ENCODE assay signal across 18 cellular contexts in the genomic region with DNA sequence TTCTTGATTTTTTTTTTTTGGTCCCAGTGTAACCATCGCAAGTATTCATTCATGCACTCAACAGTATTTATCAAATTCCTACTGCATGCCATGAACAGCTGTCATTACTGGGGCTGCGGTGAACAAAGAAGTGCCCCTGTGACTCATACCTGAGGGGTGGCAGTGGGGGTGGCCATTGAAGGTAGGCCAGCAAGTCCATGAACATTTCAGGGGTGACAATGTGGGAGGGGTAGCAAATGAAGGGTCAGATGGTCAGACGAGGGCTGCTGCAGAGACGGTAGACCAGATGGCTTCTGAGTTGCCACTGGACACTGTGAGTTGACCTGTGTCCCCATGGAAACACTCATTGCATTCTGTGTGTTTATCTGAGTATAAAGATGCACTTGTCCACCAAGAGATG.
DNase-seq lines count a peak whose midpoint lies in the region; ATAC-seq, FAIRE-seq and TF ChIP-seq lines count a peak whose summit lies in the region.
"Had no signal": no experiment of that assay in that cellular context is flagged by ENCODE, and none has a peak within 500 bp of the region (broad histone marks: within the 10 kb centered on the region; RNA-seq: fewer than 3 reads in every experiment).

No MANE protein-coding gene starts in this region.

- 82 to 87% methylated on average over 4 of the region's 4 CpGs for WGBS in sigmoid colon, 2 donors
- 29% methylated on average over 4 of the region's 4 CpGs for WGBS in HepG2 (ENCODE audit: low lambda C conversion rate)

- TF ChIP-seq CTCF in sigmoid colon (IDR thresholded peaks at IDR 0.05) (no peak), HepG2 (CRISPR knock-in tag; IDR thresholded peaks at IDR 0.05) (no peak)

- H3K4me2 ChIP-seq in HepG2 (ENCODE audit: low read depth, low read length) = no peak overlapping the region

- FAIRE-seq in HepG2 (lab: Jason Lieb, UNC) = no peak

- intact Hi-C loops in sigmoid colon (cut with DNase I) = no loop called here
- intact Hi-C loops in HepG2 (cut with micrococcal nuclease; ENCODE audit: unreplicated experiment) = no loop called here

- H3K27ac ChIP-seq in SJSA1 = peak overlapping the region; percentile 94
- no peak overlapping the region for H3K27ac ChIP-seq in sigmoid colon
- H3K27ac ChIP-seq in HepG2 (ENCODE audit: extremely low read length, insufficient read depth, low read length) = no peak overlapping the region
- H3K27ac ChIP-seq: GM23248 had no signal

- H2AFZ ChIP-seq in HepG2 (ENCODE audit: low read length) = no peak overlapping the region
- H2AFZ ChIP-seq: GM23248 had no signal

- no peak overlapping the region for H3K9ac ChIP-seq in HepG2 (ENCODE audit: insufficient read depth, low read depth, low read length)
- H3K9ac ChIP-seq: GM23248 had no signal

- no peaks in the 10 kb centered on the region for H3K36me3 ChIP-seq in SJSA1
- H3K36me3 ChIP-seq in sigmoid colon = no peaks in the 10 kb centered on the region
- H3K36me3 ChIP-seq in HepG2 (replicated peaks in 1 of 2; ENCODE audit: control insufficient read depth in 1 of 2, insufficient read depth in 2 of 2, low read length in 2 of 2) = no peaks in the 10 kb centered on the region
- H3K36me3 ChIP-seq: ascending aorta, BE2C had no signal

- BruUV-seq in HepG2 (replicated peaks; lab: Mats Ljungman, UMichigan) = no TSS peak

- in situ Hi-C loops in HepG2 (cut with HindIII; ENCODE audit: extremely low pct_ligation_motif_present, low pct_unique_long_range_greater_than_20kb) = no loop called here

- TF ChIP-seq EP300 in sigmoid colon (IDR thresholded peaks at IDR 0.05) = no peak
- TF ChIP-seq EP300 in HepG2 (IDR thresholded peaks at IDR 0.05; ENCODE audit: low read depth in 2 of 2, low read length in 2 of 2) = no peak
- TF ChIP-seq EP300 in HepG2 (CRISPR knock-in tag; IDR thresholded peaks at IDR 0.05; ENCODE audit: borderline replicate concordance) = no peak

- TF ChIP-seq RAD21 in HepG2 (CRISPR knock-in tag; IDR thresholded peaks at IDR 0.05) = no peak

- H3K27me3 ChIP-seq in SJSA1 (replicated peaks) = no peaks in the 10 kb centered on the region
- H3K27me3 ChIP-seq in sigmoid colon = no peaks in the 10 kb centered on the region
- peaks cover 1 to 57% of the 10 kb centered on the region in 2 experiments; a peak in 4 of 5 replicates for H3K27me3 ChIP-seq in HepG2 (ENCODE audit: control insufficient read depth in 1 of 2, insufficient read depth in 2 of 2, low read length in 2 of 2)
- H3K27me3 ChIP-seq: ascending aorta, BE2C had no signal

- H3K79me2 ChIP-seq in HepG2 (ENCODE audit: insufficient read depth, low read length) = no peaks in the 10 kb centered on the region

- POLR2A ChIA-PET in HepG2 (lab: Yijun Ruan, JAX) = no interaction called here

- CTCF ChIA-PET in HepG2 (lab: Yijun Ruan, JAX; ENCODE audit: low intra/inter-chr PET ratio, low total read pairs) = no interaction called here

- no peak overlapping the region for H3K4me3 ChIP-seq in SJSA1
- H3K4me3 ChIP-seq in sigmoid colon = no peak overlapping the region
- H3K4me3 ChIP-seq in HepG2 (replicated peaks in 1 of 3; ENCODE audit: insufficient read depth in 1 of 3, low read depth in 2 of 3, low read length in 3 of 3) = no peak overlapping the region
- H3K4me3 ChIP-seq: ascending aorta, GM23248 had no signal

- H3K4me1 ChIP-seq in SJSA1 (replicated peaks) = peaks cover 47% of the 10 kb centered on the region
- H3K4me1 ChIP-seq in sigmoid colon = peaks cover 0 to 20% (median 16%) of the 10 kb centered on the region in 4 donors
- no peaks in the 10 kb centered on the region for H3K4me1 ChIP-seq in HepG2 (ENCODE audit: insufficient read depth, low read length)
- H3K4me1 ChIP-seq: ascending aorta, BE2C had no signal

- no peak for ATAC-seq in HG03175 (IDR thresholded peaks at IDR 0.05; ENCODE audit: unreplicated experiment)
- ATAC-seq in HepG2 = no peak
- ATAC-seq: Panc1 had no signal

- H3K9me3 ChIP-seq in SJSA1 (replicated peaks) = no peaks in the 10 kb centered on the region; the same call in 1 of the 2 replicates
- H3K9me3 ChIP-seq in sigmoid colon = no peaks in the 10 kb centered on the region
- no peaks in the 10 kb centered on the region for H3K9me3 ChIP-seq in HepG2 (ENCODE audit: low read length)
- H3K9me3 ChIP-seq: ascending aorta, BE2C had no signal

- peak; percentile 35 for DNase-seq in ELR (ENCODE audit: low read depth)
- peak; percentile 90 to 91 for DNase-seq in SJSA1 (ENCODE audit: low read depth in 1 of 2, low spot score in 2 of 2)
- peak; percentile 36 for DNase-seq in kidney glomerular epithelial cell (lab: John Stamatoyannopoulos, UW)
- DNase-seq in sigmoid colon = peak; percentile 37
- no peak for DNase-seq in GM03348 (ENCODE audit: low spot score)
- no peak for DNase-seq in HepG2 (ENCODE audit: low spot score)
- DNase-seq: activated naive CD4-positive, alpha-beta T cell treated with anti-CD3 and anti-CD28 coated beads, Interleukin-2, amount 10 ng/mL, durations not matched to agents 7 days and 5 days; BE2C; cortex of kidney; GM23248; KBM-7; NCI-H1105 treated with DMSO at 0.1 percent for 48 hours; NCI-H774; nucleus accumbens; stimulated activated CD4-positive, alpha-beta T cell treated with anti-CD3 and anti-CD28 coated beads, Interleukin-4, amount 100 ng/mL, for 1 hour had no signal

- no peak for TF ChIP-seq POLR2A in sigmoid colon (IDR thresholded peaks at IDR 0.05)
- no peak for TF ChIP-seq POLR2A in HepG2 (IDR thresholded peaks at IDR 0.05; ENCODE audit: insufficient read depth in 1 of 2, low read depth in 2 of 2, low read length in 2 of 2)

- H4K20me1 ChIP-seq in HepG2 (ENCODE audit: insufficient read depth, low read length) = no peaks in the 10 kb centered on the region

TF ChIP-seq in HepG2, 621 proteins besides CTCF, POLR2A, EP300 and RAD21:
- TF ChIP-seq NAIF1 (CRISPR knock-in tag; IDR thresholded peaks at IDR 0.05; ENCODE audit: borderline replicate concordance) (no peak), ZNF768 (CRISPR knock-in tag; IDR thresholded peaks at IDR 0.05) (no peak), AKAP8 (CRISPR knock-in tag; IDR thresholded peaks at IDR 0.05) (no peak), KMT2A (CRISPR knock-in tag; IDR thresholded peaks at IDR 0.05) (no peak), ZNF264 (CRISPR knock-in tag; IDR thresholded peaks at IDR 0.05) (no peak), KAT7 (CRISPR knock-in tag; IDR thresholded peaks at IDR 0.05; ENCODE audit: borderline replicate concordance) (no peak), TARDBP (CRISPR knock-in tag; IDR thresholded peaks at IDR 0.05) (no peak), ZNF343 (CRISPR knock-in tag; IDR thresholded peaks at IDR 0.05) (no peak), CBX1 (IDR thresholded peaks at IDR 0.05; ENCODE audit: low read depth) (no peak), ZNF260 (CRISPR knock-in tag; IDR thresholded peaks at IDR 0.05; ENCODE audit: borderline replicate concordance, low read depth) (no peak), SIN3B (IDR thresholded peaks at IDR 0.05; ENCODE audit: low read length) (no peak), ZNF775 (CRISPR knock-in tag; IDR thresholded peaks at IDR 0.05; ENCODE audit: borderline replicate concordance) (no peak)
- TF ChIP-seq, protein P1, sequence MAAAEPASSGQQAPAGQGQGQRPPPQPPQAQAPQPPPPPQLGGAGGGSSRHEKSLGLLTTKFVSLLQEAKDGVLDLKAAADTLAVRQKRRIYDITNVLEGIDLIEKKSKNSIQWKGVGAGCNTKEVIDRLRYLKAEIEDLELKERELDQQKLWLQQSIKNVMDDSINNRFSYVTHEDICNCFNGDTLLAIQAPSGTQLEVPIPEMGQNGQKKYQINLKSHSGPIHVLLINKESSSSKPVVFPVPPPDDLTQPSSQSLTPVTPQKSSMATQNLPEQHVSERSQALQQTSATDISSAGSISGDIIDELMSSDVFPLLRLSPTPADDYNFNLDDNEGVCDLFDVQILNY (CRISPR knock-in tag; conservative IDR thresholded peaks at IDR 0.05) = no peak

Comparison
In these comparisons a context has a peak if more than half of its experiments do, and no peak if none do; other contexts are left out.
1. DNase-seq: peak in ELR (single experiment), SJSA1 (2 of 2), kidney glomerular epithelial cell (single experiment) and sigmoid colon (single experiment); none in GM03348 (single experiment) and HepG2 (single experiment).